1 cellular context compared by ENCODE assay signal in genomic region chr1:66330711-66331110, GRCh38.
TF ChIP-seq lines count a peak whose summit lies in the region.

No MANE protein-coding gene starts in this region.

TF ChIP-seq in WTC11, 78 proteins besides CTCF, POLR2A, EP300 and RAD21 (continued from another document):
- TF ChIP-seq, protein P1, sequence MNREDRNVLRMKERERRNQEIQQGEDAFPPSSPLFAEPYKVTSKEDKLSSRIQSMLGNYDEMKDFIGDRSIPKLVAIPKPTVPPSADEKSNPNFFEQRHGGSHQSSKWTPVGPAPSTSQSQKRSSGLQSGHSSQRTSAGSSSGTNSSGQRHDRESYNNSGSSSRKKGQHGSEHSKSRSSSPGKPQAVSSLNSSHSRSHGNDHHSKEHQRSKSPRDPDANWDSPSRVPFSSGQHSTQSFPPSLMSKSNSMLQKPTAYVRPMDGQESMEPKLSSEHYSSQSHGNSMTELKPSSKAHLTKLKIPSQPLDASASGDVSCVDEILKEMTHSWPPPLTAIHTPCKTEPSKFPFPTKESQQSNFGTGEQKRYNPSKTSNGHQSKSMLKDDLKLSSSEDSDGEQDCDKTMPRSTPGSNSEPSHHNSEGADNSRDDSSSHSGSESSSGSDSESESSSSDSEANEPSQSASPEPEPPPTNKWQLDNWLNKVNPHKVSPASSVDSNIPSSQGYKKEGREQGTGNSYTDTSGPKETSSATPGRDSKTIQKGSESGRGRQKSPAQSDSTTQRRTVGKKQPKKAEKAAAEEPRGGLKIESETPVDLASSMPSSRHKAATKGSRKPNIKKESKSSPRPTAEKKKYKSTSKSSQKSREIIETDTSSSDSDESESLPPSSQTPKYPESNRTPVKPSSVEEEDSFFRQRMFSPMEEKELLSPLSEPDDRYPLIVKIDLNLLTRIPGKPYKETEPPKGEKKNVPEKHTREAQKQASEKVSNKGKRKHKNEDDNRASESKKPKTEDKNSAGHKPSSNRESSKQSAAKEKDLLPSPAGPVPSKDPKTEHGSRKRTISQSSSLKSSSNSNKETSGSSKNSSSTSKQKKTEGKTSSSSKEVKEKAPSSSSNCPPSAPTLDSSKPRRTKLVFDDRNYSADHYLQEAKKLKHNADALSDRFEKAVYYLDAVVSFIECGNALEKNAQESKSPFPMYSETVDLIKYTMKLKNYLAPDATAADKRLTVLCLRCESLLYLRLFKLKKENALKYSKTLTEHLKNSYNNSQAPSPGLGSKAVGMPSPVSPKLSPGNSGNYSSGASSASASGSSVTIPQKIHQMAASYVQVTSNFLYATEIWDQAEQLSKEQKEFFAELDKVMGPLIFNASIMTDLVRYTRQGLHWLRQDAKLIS (CRISPR knock-in tag; IDR thresholded peaks at IDR 0.05; ENCODE audit: borderline replicate concordance), result no peak
